Comparison of ENCODE assay signal across 24 cellular contexts in genomic region chr7:2944729-2945128, GRCh38.
DNase-seq lines count a peak whose midpoint lies in the region; ATAC-seq and TF ChIP-seq lines count a peak whose summit lies in the region.
"Had no signal": no experiment of that assay in that cellular context is flagged by ENCODE, and none has a peak within 500 bp of the region (broad histone marks: within the 10 kb centered on the region; RNA-seq: fewer than 3 reads in every experiment).

No MANE protein-coding gene starts in this region.

- no peak overlapping the region for H3K27ac ChIP-seq in CD4-positive, alpha-beta memory T cell (ENCODE audit: low read depth, low read length)
- H3K27ac ChIP-seq in lower lobe of right lung = no peak overlapping the region
- H3K27ac ChIP-seq: body of pancreas, C4-2B, heart right ventricle, skin epidermis, tibial artery had no signal

- no peaks in the 10 kb centered on the region for H3K27me3 Mint-ChIP-seq in CD4-positive, alpha-beta memory T cell

- peaks cover 5 to 11% (median 9%) of the 10 kb centered on the region in 4 donors for H3K4me1 Mint-ChIP-seq in CD4-positive, alpha-beta memory T cell

- H3K4me3 ChIP-seq in CD4-positive, alpha-beta memory T cell (ENCODE audit: low read length in 2 of 2) = no peak overlapping the region
- no peak overlapping the region for H3K4me3 ChIP-seq in lower lobe of right lung
- H3K4me3 ChIP-seq: body of pancreas, heart right ventricle, skin epidermis, tibial artery had no signal

- ATAC-seq in lower lobe of right lung = peak; percentile 29 to 47
- no peak for ATAC-seq in GM21526 (IDR thresholded peaks at IDR 0.05; ENCODE audit: low FRiP score, unreplicated experiment)
- ATAC-seq: body of pancreas, heart right ventricle, left colon had no signal

- peaks cover 63% of the 10 kb centered on the region for H3K36me3 ChIP-seq in CD4-positive, alpha-beta memory T cell (ENCODE audit: insufficient read depth, low read length)
- H3K36me3 ChIP-seq in lower lobe of right lung = no peaks in the 10 kb centered on the region
- H3K36me3 ChIP-seq: heart right ventricle, tibial artery had no signal

- no peaks in the 10 kb centered on the region for H3K4me1 ChIP-seq in CD4-positive, alpha-beta memory T cell (ENCODE audit: insufficient read depth, low read length)
- H3K4me1 ChIP-seq in lower lobe of right lung = no peaks in the 10 kb centered on the region
- H3K4me1 ChIP-seq: body of pancreas, tibial artery had no signal

- H3K4me3 Mint-ChIP-seq in CD4-positive, alpha-beta memory T cell = no peak overlapping the region

- H3K36me3 Mint-ChIP-seq in CD4-positive, alpha-beta memory T cell = peaks cover 80 to 91% of the 10 kb centered on the region in 2 donors

- DNase-seq in Ammon's horn (ENCODE audit: low spot score) = peak; percentile 38
- DNase-seq in CD4-positive, alpha-beta memory T cell = no peak
- peak; percentile 1 for DNase-seq in activated CD8-positive, alpha-beta memory T cell treated with anti-CD3 and anti-CD28 coated beads, Interleukin-2, amount 50 U/mL, for 4 hours
- peak; percentile 20 for DNase-seq in lower lobe of right lung
- DNase-seq in stimulated activated naive CD4-positive, alpha-beta T cell treated with Interleukin-2 at 50 U/mL for 16 hours (lab: John Stamatoyannopoulos, UW) = no peak
- no peak for DNase-seq in NCI-H187 (lab: John Stamatoyannopoulos, UW)
- DNase-seq in stimulated activated CD4-positive, alpha-beta T cell treated with anti-CD3 and anti-CD28 coated beads, Interleukin-12 subunit alpha, Interleukin-12 subunit beta, amount 100 ng/mL, for 4 hours = no peak
- DNase-seq: effector CD8-positive, alpha-beta T cell; EL; erythroblast; heart right ventricle; IMR-90; mesendoderm; NCI-H1105 treated with DMSO at 0.1 percent for 48 hours; NCI-H2081; NCI-H774; occipital lobe had no signal

- H3K27ac Mint-ChIP-seq in CD4-positive, alpha-beta memory T cell = peak overlapping the region in 4 of 7 donors; percentile 2 to 80 (median 42)
- H3K27ac Mint-ChIP-seq: activated T-helper 2 cell treated with anti-CD3 and anti-CD28 coated beads, Interferon-gamma antibody, Interleukin-2, Interleukin-4, amounts not matched to agents 10 μg/mL and 5 μg/mL and 100 μg/mL, durations not matched to agents 14 hours and 24 hours and 36 hours had no signal

- intact Hi-C loops in CD4-positive, alpha-beta memory T cell (cut with micrococcal nuclease) = no loop called here
- intact Hi-C loops in lower lobe of right lung (cut with DNase I) = no loop called here

- TF ChIP-seq CTCF in lower lobe of right lung (IDR thresholded peaks at IDR 0.05) = no peak

- no peaks in the 10 kb centered on the region for H3K27me3 ChIP-seq in CD4-positive, alpha-beta memory T cell (ENCODE audit: insufficient read depth, low read length)
- no peaks in the 10 kb centered on the region for H3K27me3 ChIP-seq in lower lobe of right lung (ENCODE audit: low read depth)
- H3K27me3 ChIP-seq: body of pancreas had no signal

- H3K9me3 Mint-ChIP-seq in CD4-positive, alpha-beta memory T cell = peaks cover 0 to 2% (median 0%) of the 10 kb centered on the region in 8 donors

- H3K9me3 ChIP-seq in CD4-positive, alpha-beta memory T cell (ENCODE audit: control insufficient read depth in 1 of 2, low read length in 2 of 2) = no peaks in the 10 kb centered on the region
- H3K9me3 ChIP-seq in lower lobe of right lung = no peaks in the 10 kb centered on the region
- H3K9me3 ChIP-seq: body of pancreas had no signal

- POLR2A ChIA-PET in CD4-positive, alpha-beta memory T cell (lab: Charles Lee; ENCODE audit: partially characterized antibody) = no interaction called here

- CTCF ChIA-PET in CD4-positive, alpha-beta memory T cell (lab: Charles Lee; ENCODE audit: partially characterized antibody) = interaction anchor here (1.2 kb wide), 1 partner anchor 11 kb away, joined by 3 read pairs; no protein-coding TSS in a partner anchor

Comparison
In these comparisons a context has a peak if more than half of its experiments do, and no peak if none do; other contexts are left out.
1. DNase-seq: peak in Ammon's horn (single experiment), activated CD8-positive, alpha-beta memory T cell treated with anti-CD3 and anti-CD28 coated beads, Interleukin-2, amount 50 U/mL, for 4 hours (single experiment) and lower lobe of right lung (single experiment); none in CD4-positive, alpha-beta memory T cell (0 of 5), stimulated activated naive CD4-positive, alpha-beta T cell treated with Interleukin-2 at 50 U/mL for 16 hours (single experiment), NCI-H187 (0 of 2) and stimulated activated CD4-positive, alpha-beta T cell treated with anti-CD3 and anti-CD28 coated beads, Interleukin-12 subunit alpha, Interleukin-12 subunit beta, amount 100 ng/mL, for 4 hours (single experiment).